In genomic region chr12:52147367-52147972, GRCh38 we compare ENCODE assay signal across 1 cellular context.
TF ChIP-seq lines count a peak whose summit lies in the region.

No MANE protein-coding gene starts in this region.

TF ChIP-seq in SK-N-SH, 30 proteins besides CTCF, POLR2A, EP300 and RAD21 (continued from another document):
- peak; percentile 96 for TF ChIP-seq JUND (IDR thresholded peaks at IDR 0.05)
- no peak for TF ChIP-seq SIN3A (IDR thresholded peaks at IDR 0.05; ENCODE audit: borderline replicate concordance, low read depth, low read length)
- peak; percentile 82; the same call in 1 of the 2 replicates for TF ChIP-seq MAX (IDR thresholded peaks at IDR 0.05; ENCODE audit: low read depth)
- TF ChIP-seq NFIC (IDR thresholded peaks at IDR 0.05; ENCODE audit: borderline replicate concordance) = peak; percentile 87
- TF ChIP-seq REST (IDR thresholded peaks at IDR 0.05; ENCODE audit: low read depth, low read length) = peak; percentile 56; the same call in 1 of the 2 replicates
- no peak for TF ChIP-seq IRF3 (IDR thresholded peaks at IDR 0.05; ENCODE audit: low read depth, low read length)
- TF ChIP-seq NRF1 (IDR thresholded peaks at IDR 0.05; ENCODE audit: low read depth, low read length) = no peak
- TF ChIP-seq PBX3 (IDR thresholded peaks at IDR 0.05) = 0 out of 2 replicates have a peak, but pooled peaks have one; percentile 29
TF ChIP-seq in SK-N-SH: peak in this region for 12.
